1 cellular context compared by ENCODE assay signal in the genomic region with DNA sequence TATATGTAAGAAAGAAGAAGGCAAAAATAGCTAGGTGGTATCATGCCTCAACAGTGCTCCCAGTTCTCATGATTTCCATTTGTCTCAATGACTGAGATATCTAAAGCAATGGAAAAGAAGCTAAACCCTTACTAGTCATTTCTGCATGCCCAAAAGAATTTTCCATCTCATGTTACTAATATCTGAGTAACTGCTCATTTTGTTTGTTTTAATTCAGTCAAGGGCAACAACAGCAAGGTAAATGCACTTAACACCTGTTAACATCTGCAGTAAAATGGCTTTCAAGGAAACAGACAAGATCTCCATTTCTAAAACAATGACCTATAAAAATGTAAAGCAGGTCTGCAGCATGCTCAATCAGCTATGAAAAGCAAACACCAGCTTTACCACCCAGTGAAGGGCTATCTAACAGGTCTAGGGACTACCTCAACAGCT.
TF ChIP-seq lines count a peak whose summit lies in the region.

No MANE protein-coding gene starts in this region.

TF ChIP-seq in HEK293, 187 proteins besides CTCF, POLR2A, EP300 and RAD21 (continued from another document):
- TF ChIP-seq, protein P1, sequence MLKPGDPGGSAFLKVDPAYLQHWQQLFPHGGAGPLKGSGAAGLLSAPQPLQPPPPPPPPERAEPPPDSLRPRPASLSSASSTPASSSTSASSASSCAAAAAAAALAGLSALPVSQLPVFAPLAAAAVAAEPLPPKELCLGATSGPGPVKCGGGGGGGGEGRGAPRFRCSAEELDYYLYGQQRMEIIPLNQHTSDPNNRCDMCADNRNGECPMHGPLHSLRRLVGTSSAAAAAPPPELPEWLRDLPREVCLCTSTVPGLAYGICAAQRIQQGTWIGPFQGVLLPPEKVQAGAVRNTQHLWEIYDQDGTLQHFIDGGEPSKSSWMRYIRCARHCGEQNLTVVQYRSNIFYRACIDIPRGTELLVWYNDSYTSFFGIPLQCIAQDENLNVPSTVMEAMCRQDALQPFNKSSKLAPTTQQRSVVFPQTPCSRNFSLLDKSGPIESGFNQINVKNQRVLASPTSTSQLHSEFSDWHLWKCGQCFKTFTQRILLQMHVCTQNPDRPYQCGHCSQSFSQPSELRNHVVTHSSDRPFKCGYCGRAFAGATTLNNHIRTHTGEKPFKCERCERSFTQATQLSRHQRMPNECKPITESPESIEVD (tag by site-specific recombination; IDR thresholded peaks at IDR 0.05), result peak; percentile 61
- TF ChIP-seq SCRT2 (tag by site-specific recombination; IDR thresholded peaks at IDR 0.05) (peak; percentile 65), IKZF3 (tag by site-specific recombination; IDR thresholded peaks at IDR 0.05) (no peak), OSR2 (tag by site-specific recombination; IDR thresholded peaks at IDR 0.05) (peak; percentile 40; the same call in 1 of the 2 replicates)
- TF ChIP-seq, protein P2, sequence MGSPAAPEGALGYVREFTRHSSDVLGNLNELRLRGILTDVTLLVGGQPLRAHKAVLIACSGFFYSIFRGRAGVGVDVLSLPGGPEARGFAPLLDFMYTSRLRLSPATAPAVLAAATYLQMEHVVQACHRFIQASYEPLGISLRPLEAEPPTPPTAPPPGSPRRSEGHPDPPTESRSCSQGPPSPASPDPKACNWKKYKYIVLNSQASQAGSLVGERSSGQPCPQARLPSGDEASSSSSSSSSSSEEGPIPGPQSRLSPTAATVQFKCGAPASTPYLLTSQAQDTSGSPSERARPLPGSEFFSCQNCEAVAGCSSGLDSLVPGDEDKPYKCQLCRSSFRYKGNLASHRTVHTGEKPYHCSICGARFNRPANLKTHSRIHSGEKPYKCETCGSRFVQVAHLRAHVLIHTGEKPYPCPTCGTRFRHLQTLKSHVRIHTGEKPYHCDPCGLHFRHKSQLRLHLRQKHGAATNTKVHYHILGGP (tag by site-specific recombination; IDR thresholded peaks at IDR 0.05), result peak; percentile 88
